ENCODE assay signal across 9 cellular contexts in genomic region chr17:28926786-28927185, GRCh38. TPM values are rescaled to one million over a fixed set of nuclear protein-coding genes. Genes with fewer than 3 reads are reported as not detected.
DNase-seq lines count a peak whose midpoint lies in the region; ATAC-seq and TF ChIP-seq lines count a peak whose summit lies in the region.
"Had no signal": no experiment of that assay in that cellular context is flagged by ENCODE, and none has a peak within 500 bp of the region (broad histone marks: within the 10 kb centered on the region; RNA-seq: fewer than 3 reads in every experiment).

No MANE protein-coding gene starts in this region.

- H3K4me3 ChIP-seq in BLaER1 (no peak overlapping the region), MM.1S (ENCODE audit: low read length) (no peak overlapping the region), mammary epithelial cell (replicated peaks in 1 of 3; ENCODE audit: insufficient read depth in 1 of 3, low read depth in 2 of 3, low read length in 3 of 3) (no peak overlapping the region)

- H3K4me1 ChIP-seq in BLaER1: peaks cover 56% of the 10 kb centered on the region
- peaks cover 26% of the 10 kb centered on the region for H3K4me1 ChIP-seq in MM.1S (ENCODE audit: low read length)
- H3K4me1 ChIP-seq in mammary epithelial cell (ENCODE audit: insufficient read depth, low read length): peaks cover 26% of the 10 kb centered on the region

- H3K27me3 ChIP-seq in BLaER1 (no peaks in the 10 kb centered on the region), MM.1S (replicated peaks; ENCODE audit: insufficient read depth, low read length) (no peaks in the 10 kb centered on the region), mammary epithelial cell (ENCODE audit: insufficient read depth, low read length) (no peaks in the 10 kb centered on the region)

- H4K20me1 ChIP-seq in BLaER1 (peaks cover 92% of the 10 kb centered on the region), MM.1S (ENCODE audit: insufficient read depth, low read length) (peaks cover 18% of the 10 kb centered on the region), mammary epithelial cell (ENCODE audit: insufficient read depth, low read length) (no peaks in the 10 kb centered on the region)

- no peak overlapping the region for H2AFZ ChIP-seq in MM.1S (ENCODE audit: low read length)
- H2AFZ ChIP-seq in mammary epithelial cell (ENCODE audit: low read depth, low read length): no peak overlapping the region

- H3K36me3 Mint-ChIP-seq in naive thymus-derived CD8-positive, alpha-beta T cell: peaks cover 3 to 55% (median 26%) of the 10 kb centered on the region in 3 donors

- no peaks in the 10 kb centered on the region for H3K27me3 Mint-ChIP-seq in naive thymus-derived CD8-positive, alpha-beta T cell

- H3K4me3 Mint-ChIP-seq in naive thymus-derived CD8-positive, alpha-beta T cell: peak overlapping the region in 7 of 10 donors; percentile 5 to 69 (median 61)

- no peak overlapping the region; the same call in 1 of the 2 replicates for H3K9ac ChIP-seq in BLaER1
- peak overlapping the region; percentile 9; the same call in 1 of the 2 replicates for H3K9ac ChIP-seq in MM.1S (ENCODE audit: low read length)
- no peak overlapping the region for H3K9ac ChIP-seq in mammary epithelial cell (ENCODE audit: insufficient read depth, low read length)

- BruUV-seq in mammary epithelial cell (replicated peaks; lab: Mats Ljungman, UMichigan): no TSS peak

- intact Hi-C loops in mammary epithelial cell (cut with micrococcal nuclease): no loop called here

- no peaks in the 10 kb centered on the region for H3K9me3 ChIP-seq in BLaER1
- no peaks in the 10 kb centered on the region for H3K9me3 ChIP-seq in MM.1S (replicated peaks; ENCODE audit: insufficient read depth, low read length)
- peaks cover 5% of the 10 kb centered on the region for H3K9me3 ChIP-seq in mammary epithelial cell (replicated peaks; ENCODE audit: insufficient read depth, low read length)

- CTCF ChIA-PET in mammary epithelial cell (lab: Charles Lee; ENCODE audit: low non-redundant PET): no interaction called here

- no peak for TF ChIP-seq CTCF in MM.1S (IDR thresholded peaks at IDR 0.05; ENCODE audit: low read length)
- no peak for TF ChIP-seq CTCF in mammary epithelial cell (conservative IDR thresholded peaks at IDR 0.05 in 1 of 2, IDR thresholded peaks at IDR 0.05 in 1 of 2; ENCODE audit: extremely low read depth in 1 of 2, insufficient read depth in 1 of 2, low read depth in 1 of 2, low read length in 2 of 2)

- 62% methylated on average over 4 of the region's 4 CpGs for WGBS in mammary epithelial cell (ENCODE audit: low coverage, missing lambda C conversion rate)

- peak overlapping the region; percentile 92 to 99 (median 96) for H3K27ac Mint-ChIP-seq in naive thymus-derived CD8-positive, alpha-beta T cell

- H3K36me3 ChIP-seq in BLaER1: peaks cover 89% of the 10 kb centered on the region
- peaks cover 5% of the 10 kb centered on the region for H3K36me3 ChIP-seq in MM.1S (replicated peaks; ENCODE audit: insufficient read depth, low read length)
- peaks cover 11% of the 10 kb centered on the region for H3K36me3 ChIP-seq in mammary epithelial cell (ENCODE audit: insufficient read depth, low read length)

- POLR2A ChIA-PET in naive thymus-derived CD8-positive, alpha-beta T cell (lab: Charles Lee): interaction anchor here (1.1 to 4.0 kb wide), 9 partner anchors 8 to 207 kb away, joined by 3 to 82 read pairs (median 5); partner anchors contain the start of genes DHRS13, FLOT2, PHF12 and RPL23A

- no peak for DNase-seq in MM.1S
- DNase-seq in mammary epithelial cell: peak; percentile 36
- no peak for DNase-seq in naive thymus-derived CD8-positive, alpha-beta T cell
- no peak for DNase-seq in T-helper 9 cell
- DNase-seq in stimulated activated CD4-positive, alpha-beta T cell treated with anti-CD3 and anti-CD28 coated beads, Interleukin-4, amount 100 ng/mL, for 24 hours: no peak
- DNase-seq in central memory CD4-positive, alpha-beta T cell: no peak
- DNase-seq: Right ventricle myocardium superior had no signal

- H3K9me3 Mint-ChIP-seq in naive thymus-derived CD8-positive, alpha-beta T cell: peaks cover 0 to 6% (median 0%) of the 10 kb centered on the region in 9 donors

- ATAC-seq in naive thymus-derived CD8-positive, alpha-beta T cell: no peak
- no peak for ATAC-seq in GM18511 (IDR thresholded peaks at IDR 0.05; ENCODE audit: unreplicated experiment)

- peaks cover 24 to 72% (median 56%) of the 10 kb centered on the region in 4 donors for H3K4me1 Mint-ChIP-seq in naive thymus-derived CD8-positive, alpha-beta T cell

- dilution Hi-C loops in mammary epithelial cell (cut with HindIII; ENCODE audit: low sequenced_read_pairs): no loop called here

- H3K27ac ChIP-seq in BLaER1 (peak overlapping the region; percentile 58), MM.1S (ENCODE audit: low read length) (peak overlapping the region; percentile 60; the same call in 1 of the 2 replicates), mammary epithelial cell (ENCODE audit: insufficient read depth, low read depth, low read length) (peak overlapping the region; percentile 60)

- peaks cover 15% of the 10 kb centered on the region for H3F3A ChIP-seq in MM.1S (ENCODE audit: insufficient read depth, low read length)

- H3K79me2 ChIP-seq in MM.1S (ENCODE audit: low read length) (peaks cover 95% of the 10 kb centered on the region), mammary epithelial cell (ENCODE audit: insufficient read depth, low read length) (peaks cover 67% of the 10 kb centered on the region)

- H3K9me2 ChIP-seq in MM.1S (replicated peaks; ENCODE audit: insufficient read depth, low read length): no peaks in the 10 kb centered on the region

- peak overlapping the region; percentile 50 for H3K4me2 ChIP-seq in BLaER1
- peak overlapping the region; percentile 44 for H3K4me2 ChIP-seq in MM.1S (ENCODE audit: low read depth, low read length)
- no peak overlapping the region for H3K4me2 ChIP-seq in mammary epithelial cell (ENCODE audit: insufficient read depth, low read depth, low read length)

- in situ Hi-C loops in mammary epithelial cell (cut with MboI; ENCODE audit: low sequenced_read_pairs in 2 of 2): no loop called here

RNA-seq across cellular contexts. Expression of gene DHRS13, which starts 23.9 kb away (rescaled TPM):
- 1 to 10 TPM; 2.3 to 7.3 TPM for total RNA-seq in mammary epithelial cell
- polyA plus RNA-seq in mammary epithelial cell: 7.9 TPM
- polyA minus RNA-seq in mammary epithelial cell: 6.2 TPM
- 10 to 100 TPM; 46.1 to 47.3 TPM for total RNA-seq in naive thymus-derived CD8-positive, alpha-beta T cell
- 10 to 100 TPM; 17.1 to 22.8 (median 19.4) TPM for polyA plus RNA-seq in naive thymus-derived CD8-positive, alpha-beta T cell

RNA-seq across cellular contexts. Expression of gene PHF12, which starts 24.5 kb away (rescaled TPM):
- 10 to 100 TPM; 22.7 to 31.1 TPM for total RNA-seq in mammary epithelial cell
- 17.8 TPM for polyA plus RNA-seq in mammary epithelial cell
- polyA minus RNA-seq in mammary epithelial cell: 60.6 TPM
- 100 to 1,000 TPM; 117 to 124 TPM for total RNA-seq in naive thymus-derived CD8-positive, alpha-beta T cell
- polyA plus RNA-seq in naive thymus-derived CD8-positive, alpha-beta T cell: 10 to 100 TPM in 1 of 3 donors, 1 to 10 TPM in 2; 5.2 to 12.0 (median 6.2) TPM

RNA-seq across cellular contexts. Expression of gene FLOT2, which starts 29.3 kb away (rescaled TPM):
- total RNA-seq in mammary epithelial cell: 100 to 1,000 TPM in 1 of 2 donors, 10 to 100 TPM in 1; 80.2 to 129 TPM
- 105 TPM for polyA plus RNA-seq in mammary epithelial cell
- polyA minus RNA-seq in mammary epithelial cell: 226 TPM
- total RNA-seq in naive thymus-derived CD8-positive, alpha-beta T cell: 100 to 1,000 TPM; 206 to 213 TPM
- polyA plus RNA-seq in naive thymus-derived CD8-positive, alpha-beta T cell: 100 to 1,000 TPM; 230 to 253 (median 237) TPM

Comparison
In these comparisons a context has a peak if more than half of its experiments do, and no peak if none do; other contexts are left out.
1. RNA of gene DHRS13, which starts 23.9 kb away (total RNA-seq): 46.1 to 47.3 TPM in naive thymus-derived CD8-positive, alpha-beta T cell; 2.3 to 7.3 TPM in mammary epithelial cell; every median in the first group is over 4 times any median in the second.
2. Peak in every context shown above with its lines, with median percentiles within 50 percentile points of each other: H3K27ac ChIP-seq.